In the genomic region with DNA sequence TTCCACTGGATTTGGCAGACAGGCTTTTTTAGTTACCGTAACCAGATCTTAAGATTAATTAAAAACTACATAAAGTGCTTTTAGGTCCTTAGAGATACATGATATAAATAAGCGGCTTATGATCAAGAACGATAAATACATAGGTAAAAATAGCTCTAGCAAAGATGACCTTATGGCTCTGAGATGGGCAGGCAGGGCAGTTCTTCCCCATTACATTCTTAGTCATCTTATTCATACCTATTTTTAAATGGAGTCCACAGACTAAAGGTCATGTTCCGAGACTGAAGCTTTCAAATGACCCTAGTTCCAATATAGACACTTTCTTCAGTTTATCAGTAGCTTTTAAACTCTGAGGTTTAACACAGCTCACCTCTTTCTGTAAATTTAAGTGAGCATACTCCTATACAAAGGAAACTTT, we compare ENCODE assay signal across 8 cellular contexts. TPM values are rescaled to one million over a fixed set of nuclear protein-coding genes. Genes with fewer than 3 reads are reported as not detected.
A peak's percentile ranks its signal among the peaks of the same experiment; 100 is the strongest.
DNase-seq lines count a peak whose midpoint lies in the region; ATAC-seq and TF ChIP-seq lines count a peak whose summit lies in the region.

No MANE protein-coding gene starts in this region.

- H3K27ac ChIP-seq in CD8-positive, alpha-beta T cell (ENCODE audit: low read depth, low read length): peak overlapping the region; percentile 90
- H3K27ac ChIP-seq in Peyer's patch (peak overlapping the region; percentile 55 to 100 (median 98)), epithelial cell of prostate (peak overlapping the region; percentile 100), osteoblast (ENCODE audit: low read depth, low read length) (peak overlapping the region; percentile 98)

- TF ChIP-seq CTCF in CD8-positive, alpha-beta T cell (IDR thresholded peaks at IDR 0.05): no peak
- TF ChIP-seq CTCF in Peyer's patch (IDR thresholded peaks at IDR 0.05) (no peak), osteoblast (IDR thresholded peaks at IDR 0.05; ENCODE audit: extremely low read depth, low read depth, low read length) (no peak)

- TF ChIP-seq POLR2A in Peyer's patch (IDR thresholded peaks at IDR 0.05): peak in 1 of 2 donors; percentile 55

- peaks cover 41% of the 10 kb centered on the region for H3K4me1 ChIP-seq in CD8-positive, alpha-beta T cell (ENCODE audit: insufficient read depth, low read length)
- peaks cover 3 to 59% (median 33%) of the 10 kb centered on the region in 4 donors for H3K4me1 ChIP-seq in Peyer's patch
- peaks cover 47% of the 10 kb centered on the region for H3K4me1 ChIP-seq in osteoblast (ENCODE audit: insufficient read depth, low read length)

- peaks cover 50% of the 10 kb centered on the region for H3K36me3 ChIP-seq in CD8-positive, alpha-beta T cell (ENCODE audit: insufficient read depth, low read length)
- H3K36me3 ChIP-seq in Peyer's patch (peaks cover 0 to 82% (median 0%) of the 10 kb centered on the region in 3 donors), osteoblast (ENCODE audit: insufficient read depth, low read length) (peaks cover 72% of the 10 kb centered on the region)

- H3K4me3 Mint-ChIP-seq in CD8-positive, alpha-beta T cell: peak overlapping the region; percentile 96

- H3K79me2 ChIP-seq in osteoblast (ENCODE audit: insufficient read depth, low read length): peaks cover 77% of the 10 kb centered on the region

- CTCF ChIA-PET in CD8-positive, alpha-beta T cell (lab: Charles Lee): interaction anchor here (0.6 to 34.3 kb wide), 3 partner anchors 8 to 44 kb away, joined by 3 to 799 read pairs (median 349); a partner anchor contains a TSS

- H3K4me2 ChIP-seq in osteoblast (ENCODE audit: insufficient read depth, low read length): peak overlapping the region; percentile 96

- peaks cover 81% of the 10 kb centered on the region for H3K36me3 Mint-ChIP-seq in CD8-positive, alpha-beta T cell

- no peaks in the 10 kb centered on the region for H3K27me3 Mint-ChIP-seq in CD8-positive, alpha-beta T cell (ENCODE audit: low read depth)

- no peak overlapping the region for H2AFZ ChIP-seq in osteoblast (ENCODE audit: low read length)

- peaks cover 64% of the 10 kb centered on the region for H4K20me1 ChIP-seq in osteoblast (ENCODE audit: insufficient read depth, low read length)

- no peaks in the 10 kb centered on the region for H3K27me3 ChIP-seq in CD8-positive, alpha-beta T cell (ENCODE audit: insufficient read depth, low read length)
- H3K27me3 ChIP-seq in Peyer's patch (no peaks in the 10 kb centered on the region), osteoblast (ENCODE audit: insufficient read depth, low read length) (no peaks in the 10 kb centered on the region)

- H3K9me3 ChIP-seq in CD8-positive, alpha-beta T cell (ENCODE audit: low read length): no peaks in the 10 kb centered on the region
- H3K9me3 ChIP-seq in Peyer's patch (no peaks in the 10 kb centered on the region), osteoblast (ENCODE audit: low read depth, low read length) (no peaks in the 10 kb centered on the region)

- H3K4me1 Mint-ChIP-seq in CD8-positive, alpha-beta T cell (ENCODE audit: low read depth): peaks cover 56% of the 10 kb centered on the region

- H3K4me3 ChIP-seq in CD8-positive, alpha-beta T cell (ENCODE audit: low read depth, low read length): peak overlapping the region; percentile 88
- peak overlapping the region; percentile 14 to 89 (median 84) for H3K4me3 ChIP-seq in Peyer's patch
- peak overlapping the region; percentile 99 for H3K4me3 ChIP-seq in osteoblast (ENCODE audit: insufficient read depth, low read length)

- intact Hi-C loops in CD8-positive, alpha-beta T cell (cut with DNase I, micrococcal nuclease): loop anchor here in 1 of 2 experiments (5.0 kb wide), 1 partner anchor 482 kb away; a partner anchor contains a TSS

- POLR2A ChIA-PET in CD8-positive, alpha-beta T cell (lab: Charles Lee): interaction anchor here (0.6 to 16.6 kb wide), 2 partner anchors 11 to 28 kb away, joined by 4 to 584 read pairs; no protein-coding TSS in a partner anchor

- no peak for ATAC-seq in CD8-positive, alpha-beta T cell
- ATAC-seq in HG02938 (IDR thresholded peaks at IDR 0.05; ENCODE audit: unreplicated experiment): no peak

- DNase-seq in CD8-positive, alpha-beta T cell: no peak
- DNase-seq in Peyer's patch: peak in 2 of 3 donors; percentile 1 to 49
- DNase-seq in epithelial cell of prostate (ENCODE audit: low read depth, low spot score): no peak
- no peak for DNase-seq in osteoblast (ENCODE audit: insufficient read length, low spot score, missing footprints)
- no peak for DNase-seq in iPS-NIHi11 (ENCODE audit: low spot score)
- DNase-seq in SKM-1 treated with dmso at 0.1 percent for 144 hours (lab: John Stamatoyannopoulos, UW; ENCODE audit: unreplicated experiment): no peak
- no peak for DNase-seq in NCI-H345 treated with DMSO at 0.1 percent for 48 hours (lab: John Stamatoyannopoulos, UW; ENCODE audit: unreplicated experiment)

- H3K9me3 Mint-ChIP-seq in CD8-positive, alpha-beta T cell: no peaks in the 10 kb centered on the region

- peak overlapping the region; percentile 92 for H3K27ac Mint-ChIP-seq in CD8-positive, alpha-beta T cell

RNA-seq across cellular contexts. Expression of a gene that starts 4.3 kb away (rescaled TPM):
- 100 to 1,000 TPM; 682 to 685 TPM for total RNA-seq in CD8-positive, alpha-beta T cell
- total RNA-seq in Peyer's patch (100 to 1,000 TPM; 102 to 154 (median 140) TPM), osteoblast (168 and 176 TPM in 2 replicates)

RNA-seq across cellular contexts. Expression of a gene that starts 25.9 kb away (rescaled TPM):
- total RNA-seq in CD8-positive, alpha-beta T cell: not detected
- total RNA-seq in Peyer's patch (10 to 100 TPM in 3 of 4 donors, 1 to 10 TPM in 1; 2.3 to 28.9 (median 15.3) TPM), osteoblast (3.2 and 5.4 TPM in 2 replicates)

RNA-seq across cellular contexts. Expression of a gene that starts 54.3 kb away (rescaled TPM):
- total RNA-seq in CD8-positive, alpha-beta T cell: 100 to 1,000 TPM; 140 to 141 TPM
- total RNA-seq in Peyer's patch (100 to 1,000 TPM; 173 to 231 (median 206) TPM), osteoblast (63.1 and 66.6 TPM in 2 replicates)

RNA-seq across cellular contexts. Expression of a gene that starts 59.5 kb away (rescaled TPM):
- total RNA-seq in CD8-positive, alpha-beta T cell: not detected
- total RNA-seq in Peyer's patch: not detected
- 0.36 TPM in 1 of 2 replicates, not detected in the other for total RNA-seq in osteoblast

Comparison
In these comparisons a context has a peak if more than half of its experiments do, and no peak if none do; other contexts are left out.
1. DNase-seq: peak in Peyer's patch (2 of 3); none in CD8-positive, alpha-beta T cell (0 of 7), epithelial cell of prostate (single experiment), osteoblast (single experiment), iPS-NIHi11 (single experiment), SKM-1 treated with dmso at 0.1 percent for 144 hours (single experiment) and NCI-H345 treated with DMSO at 0.1 percent for 48 hours (single experiment).
2. Peak in every context shown above with its lines, with median percentiles within 50 percentile points of each other: H3K27ac ChIP-seq and H3K4me3 ChIP-seq.